In genomic region chr11:113985906-113986305, GRCh38 we compare ENCODE assay signal across 26 cellular contexts. TPM values are rescaled to one million over a fixed set of nuclear protein-coding genes. Genes with fewer than 3 reads are reported as not detected.
DNase-seq lines count a peak whose midpoint lies in the region; ATAC-seq lines count a peak whose summit lies in the region.
"Had no signal": no experiment of that assay in that cellular context is flagged by ENCODE, and none has a peak within 500 bp of the region (broad histone marks: within the 10 kb centered on the region; RNA-seq: fewer than 3 reads in every experiment).

No MANE protein-coding gene starts in this region.

- H3K27ac ChIP-seq in caudate nucleus (ENCODE audit: low read depth, low read length): no peak overlapping the region
- H3K27ac ChIP-seq: BLaER1 had no signal

- intact Hi-C loops in cardiac septum (cut with DNase I) (no loop called here), left cardiac atrium (cut with DNase I) (no loop called here)

- DNase-seq in cardiac septum (ENCODE audit: low spot score): peak; percentile 26
- DNase-seq in left cardiac atrium: no peak
- peak in 34 of 61 donors; percentile 4 to 87 (median 30) for DNase-seq in caudate nucleus (lab: John Stamatoyannopoulos, UW)
- DNase-seq in putamen (ENCODE audit: low spot score): peak; percentile 75
- DNase-seq: 8988T; ACHN; BE2C; C1 segment of cervical spinal cord; CD4-positive, alpha-beta memory T cell; CD4-positive, CD25-positive, alpha-beta regulatory T cell; CD8-positive, alpha-beta memory T cell; COR-L47; DMS 273 treated with DMSO at 0.1 percent for 48 hours; DMS153; DMS53; DMS79; DND-41; EL; GDM1 had no signal

- no peak for ATAC-seq in left cardiac atrium
- no peak for ATAC-seq in GM21515 (IDR thresholded peaks at IDR 0.05; ENCODE audit: unreplicated experiment)
- no peak for ATAC-seq in GM21717 (IDR thresholded peaks at IDR 0.05; ENCODE audit: unreplicated experiment)
- ATAC-seq: GM12878 had no signal

RNA-seq across cellular contexts. Expression of gene HTR3A, which starts 11.0 kb away (rescaled TPM):
- total RNA-seq in cardiac septum: not detected
- total RNA-seq in left cardiac atrium: under 1 TPM in 1 of 2 donors, not detected in 1; 0.18 TPM
- total RNA-seq: A673; CD4-positive, alpha-beta memory T cell; CD4-positive, CD25-positive, alpha-beta regulatory T cell; CD8-positive, alpha-beta memory T cell; Daoy; G401; GM12878 had no signal
